Comparison of ENCODE assay signal across 1 cellular context in the genomic region with DNA sequence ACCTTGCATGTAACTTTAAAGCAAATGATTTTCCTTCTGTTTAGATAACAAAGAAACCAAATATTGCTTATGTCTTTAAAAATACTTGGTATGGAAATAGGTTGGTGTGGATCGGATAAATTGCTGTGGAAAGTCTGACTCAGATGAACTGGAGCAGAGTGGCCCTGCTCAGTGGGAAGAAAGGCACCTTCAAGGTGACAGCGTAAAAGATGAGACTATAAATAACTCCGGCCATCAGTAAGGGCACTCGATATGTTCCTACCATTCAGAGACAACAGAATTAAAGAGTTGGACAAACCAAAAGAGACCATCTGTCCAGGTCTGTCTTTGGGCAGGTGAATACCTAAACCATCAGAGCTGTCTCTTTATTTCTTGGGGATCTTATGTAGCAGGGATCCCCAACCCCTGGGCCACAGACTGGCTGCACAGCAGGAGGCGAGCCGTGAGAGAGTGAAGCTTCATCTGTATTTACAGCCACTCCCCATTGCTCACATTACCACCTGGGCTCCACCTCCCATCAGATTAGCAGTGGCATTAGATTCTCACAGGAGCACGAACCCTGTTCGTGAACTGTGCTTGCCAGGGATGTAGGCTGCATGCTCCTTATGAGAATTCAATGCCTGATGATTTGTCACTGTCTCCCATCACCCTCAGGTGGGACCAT.
A peak's percentile ranks its signal among the peaks of the same experiment; 100 is the strongest.
TF ChIP-seq lines count a peak whose summit lies in the region.

No MANE protein-coding gene starts in this region.

TF ChIP-seq in HEK293, 187 proteins besides CTCF, POLR2A, EP300 and RAD21 (continued from another document):
- TF ChIP-seq, protein P1, sequence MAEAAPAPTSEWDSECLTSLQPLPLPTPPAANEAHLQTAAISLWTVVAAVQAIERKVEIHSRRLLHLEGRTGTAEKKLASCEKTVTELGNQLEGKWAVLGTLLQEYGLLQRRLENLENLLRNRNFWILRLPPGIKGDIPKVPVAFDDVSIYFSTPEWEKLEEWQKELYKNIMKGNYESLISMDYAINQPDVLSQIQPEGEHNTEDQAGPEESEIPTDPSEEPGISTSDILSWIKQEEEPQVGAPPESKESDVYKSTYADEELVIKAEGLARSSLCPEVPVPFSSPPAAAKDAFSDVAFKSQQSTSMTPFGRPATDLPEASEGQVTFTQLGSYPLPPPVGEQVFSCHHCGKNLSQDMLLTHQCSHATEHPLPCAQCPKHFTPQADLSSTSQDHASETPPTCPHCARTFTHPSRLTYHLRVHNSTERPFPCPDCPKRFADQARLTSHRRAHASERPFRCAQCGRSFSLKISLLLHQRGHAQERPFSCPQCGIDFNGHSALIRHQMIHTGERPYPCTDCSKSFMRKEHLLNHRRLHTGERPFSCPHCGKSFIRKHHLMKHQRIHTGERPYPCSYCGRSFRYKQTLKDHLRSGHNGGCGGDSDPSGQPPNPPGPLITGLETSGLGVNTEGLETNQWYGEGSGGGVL (tag by site-specific recombination; IDR thresholded peaks at IDR 0.05) = no peak
- no peak for TF ChIP-seq ZNF623 (tag by site-specific recombination; IDR thresholded peaks at IDR 0.05)
- peak; percentile 100 for TF ChIP-seq ZNF610 (tag by site-specific recombination; IDR thresholded peaks at IDR 0.05; ENCODE audit: borderline replicate concordance)
- no peak for TF ChIP-seq ZNF529 (tag by site-specific recombination; IDR thresholded peaks at IDR 0.05; ENCODE audit: insufficient replicate concordance)
- no peak for TF ChIP-seq YY2 (tag by site-specific recombination; IDR thresholded peaks at IDR 0.05)
- TF ChIP-seq, protein P2, sequence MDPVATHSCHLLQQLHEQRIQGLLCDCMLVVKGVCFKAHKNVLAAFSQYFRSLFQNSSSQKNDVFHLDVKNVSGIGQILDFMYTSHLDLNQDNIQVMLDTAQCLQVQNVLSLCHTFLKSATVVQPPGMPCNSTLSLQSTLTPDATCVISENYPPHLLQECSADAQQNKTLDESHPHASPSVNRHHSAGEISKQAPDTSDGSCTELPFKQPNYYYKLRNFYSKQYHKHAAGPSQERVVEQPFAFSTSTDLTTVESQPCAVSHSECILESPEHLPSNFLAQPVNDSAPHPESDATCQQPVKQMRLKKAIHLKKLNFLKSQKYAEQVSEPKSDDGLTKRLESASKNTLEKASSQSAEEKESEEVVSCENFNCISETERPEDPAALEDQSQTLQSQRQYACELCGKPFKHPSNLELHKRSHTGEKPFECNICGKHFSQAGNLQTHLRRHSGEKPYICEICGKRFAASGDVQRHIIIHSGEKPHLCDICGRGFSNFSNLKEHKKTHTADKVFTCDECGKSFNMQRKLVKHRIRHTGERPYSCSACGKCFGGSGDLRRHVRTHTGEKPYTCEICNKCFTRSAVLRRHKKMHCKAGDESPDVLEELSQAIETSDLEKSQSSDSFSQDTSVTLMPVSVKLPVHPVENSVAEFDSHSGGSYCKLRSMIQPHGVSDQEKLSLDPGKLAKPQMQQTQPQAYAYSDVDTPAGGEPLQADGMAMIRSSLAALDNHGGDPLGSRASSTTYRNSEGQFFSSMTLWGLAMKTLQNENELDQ (tag by site-specific recombination; IDR thresholded peaks at IDR 0.05; ENCODE audit: low read depth) = no peak
- TF ChIP-seq GLIS1 (tag by site-specific recombination; IDR thresholded peaks at IDR 0.05) = peak; percentile 59
- TF ChIP-seq ZNF558 (tag by site-specific recombination; IDR thresholded peaks at IDR 0.05) = no peak
- 0 out of 2 replicates have a peak, but pooled peaks have one; percentile 21 for TF ChIP-seq ZBTB48 (tag by site-specific recombination; IDR thresholded peaks at IDR 0.05)
- TF ChIP-seq ZNF155 (tag by site-specific recombination; IDR thresholded peaks at IDR 0.05) = no peak
- TF ChIP-seq ZIC2 (tag by site-specific recombination; IDR thresholded peaks at IDR 0.05) = peak; percentile 31
- TF ChIP-seq YY1 (tag by site-specific recombination; IDR thresholded peaks at IDR 0.05) = no peak
- no peak for TF ChIP-seq KLF9 (tag by site-specific recombination; IDR thresholded peaks at IDR 0.05; ENCODE audit: low read depth)
- no peak for TF ChIP-seq ZNF560 (tag by site-specific recombination; IDR thresholded peaks at IDR 0.05; ENCODE audit: borderline replicate concordance)
- TF ChIP-seq WT1 (tag by site-specific recombination; IDR thresholded peaks at IDR 0.05) = peak; percentile 44; the same call in 1 of the 2 replicates
- no peak for TF ChIP-seq ZNF146 (tag by site-specific recombination; IDR thresholded peaks at IDR 0.05)
- no peak for TF ChIP-seq ZNF843 (tag by site-specific recombination; IDR thresholded peaks at IDR 0.05)
- TF ChIP-seq ZNF211 (tag by site-specific recombination; IDR thresholded peaks at IDR 0.05; ENCODE audit: low read depth) = no peak
- TF ChIP-seq SETDB1 (IDR thresholded peaks at IDR 0.05; ENCODE audit: insufficient read length, low read length) = no peak
- no peak for TF ChIP-seq BCL11A (tag by site-specific recombination; IDR thresholded peaks at IDR 0.05; ENCODE audit: low read depth)
- TF ChIP-seq RBAK (tag by site-specific recombination; IDR thresholded peaks at IDR 0.05) = no peak
- TF ChIP-seq ZNF121 (tag by site-specific recombination; IDR thresholded peaks at IDR 0.05) = no peak
- TF ChIP-seq, protein P3, sequence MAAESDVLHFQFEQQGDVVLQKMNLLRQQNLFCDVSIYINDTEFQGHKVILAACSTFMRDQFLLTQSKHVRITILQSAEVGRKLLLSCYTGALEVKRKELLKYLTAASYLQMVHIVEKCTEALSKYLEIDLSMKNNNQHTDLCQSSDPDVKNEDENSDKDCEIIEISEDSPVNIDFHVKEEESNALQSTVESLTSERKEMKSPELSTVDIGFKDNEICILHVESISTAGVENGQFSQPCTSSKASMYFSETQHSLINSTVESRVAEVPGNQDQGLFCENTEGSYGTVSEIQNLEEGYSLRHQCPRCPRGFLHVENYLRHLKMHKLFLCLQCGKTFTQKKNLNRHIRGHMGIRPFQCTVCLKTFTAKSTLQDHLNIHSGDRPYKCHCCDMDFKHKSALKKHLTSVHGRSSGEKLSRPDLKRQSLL (tag by site-specific recombination; IDR thresholded peaks at IDR 0.05) = no peak
- no peak for TF ChIP-seq ZNF350 (tag by site-specific recombination; IDR thresholded peaks at IDR 0.05)
- no peak for TF ChIP-seq ZFHX2 (tag by site-specific recombination; conservative IDR thresholded peaks at IDR 0.05)
- TF ChIP-seq ZNF423 (tag by site-specific recombination; IDR thresholded peaks at IDR 0.05) = no peak
- TF ChIP-seq ZNF530 (tag by site-specific recombination; IDR thresholded peaks at IDR 0.05; ENCODE audit: low read depth) = no peak
- TF ChIP-seq, protein P4, sequence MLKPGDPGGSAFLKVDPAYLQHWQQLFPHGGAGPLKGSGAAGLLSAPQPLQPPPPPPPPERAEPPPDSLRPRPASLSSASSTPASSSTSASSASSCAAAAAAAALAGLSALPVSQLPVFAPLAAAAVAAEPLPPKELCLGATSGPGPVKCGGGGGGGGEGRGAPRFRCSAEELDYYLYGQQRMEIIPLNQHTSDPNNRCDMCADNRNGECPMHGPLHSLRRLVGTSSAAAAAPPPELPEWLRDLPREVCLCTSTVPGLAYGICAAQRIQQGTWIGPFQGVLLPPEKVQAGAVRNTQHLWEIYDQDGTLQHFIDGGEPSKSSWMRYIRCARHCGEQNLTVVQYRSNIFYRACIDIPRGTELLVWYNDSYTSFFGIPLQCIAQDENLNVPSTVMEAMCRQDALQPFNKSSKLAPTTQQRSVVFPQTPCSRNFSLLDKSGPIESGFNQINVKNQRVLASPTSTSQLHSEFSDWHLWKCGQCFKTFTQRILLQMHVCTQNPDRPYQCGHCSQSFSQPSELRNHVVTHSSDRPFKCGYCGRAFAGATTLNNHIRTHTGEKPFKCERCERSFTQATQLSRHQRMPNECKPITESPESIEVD (tag by site-specific recombination; IDR thresholded peaks at IDR 0.05) = no peak
- no peak for TF ChIP-seq ZFP37 (tag by site-specific recombination; IDR thresholded peaks at IDR 0.05)
- no peak for TF ChIP-seq ZNF138 (tag by site-specific recombination; IDR thresholded peaks at IDR 0.05; ENCODE audit: borderline replicate concordance)
